1 cellular context compared by ENCODE assay signal in genomic region chr1:21801100-21801499, GRCh38.
TF ChIP-seq lines count a peak whose summit lies in the region.

No MANE protein-coding gene starts in this region.

TF ChIP-seq in K562, 482 proteins besides CTCF, POLR2A, EP300 and RAD21 (continued from another document):
- TF ChIP-seq ZNF316 (IDR thresholded peaks at IDR 0.05) (0 out of 2 replicates have a peak, but pooled peaks have one; percentile 12), BHLHE40 (IDR thresholded peaks at IDR 0.05; ENCODE audit: low read length) (no peak), TOE1 (IDR thresholded peaks at IDR 0.05; ENCODE audit: borderline replicate concordance) (no peak), TOE1 (CRISPR knock-in tag; IDR thresholded peaks at IDR 0.05; ENCODE audit: borderline replicate concordance, low read depth) (no peak), ZNF311 (CRISPR knock-in tag; IDR thresholded peaks at IDR 0.05) (no peak), KAT8 (IDR thresholded peaks at IDR 0.05; ENCODE audit: low read depth) (no peak), ESRRB (CRISPR knock-in tag; IDR thresholded peaks at IDR 0.05; ENCODE audit: borderline replicate concordance) (no peak), SMAD1 (IDR thresholded peaks at IDR 0.05; ENCODE audit: low read depth, low read length, partially characterized antibody) (no peak), RBM34 (IDR thresholded peaks at IDR 0.05; ENCODE audit: borderline replicate concordance, insufficient read depth, low read length) (no peak), FOXM1 (IDR thresholded peaks at IDR 0.05; ENCODE audit: low read depth) (no peak), FOXM1 (CRISPR knock-in tag; IDR thresholded peaks at IDR 0.05; ENCODE audit: low read depth) (no peak), PHF20 (IDR thresholded peaks at IDR 0.05; ENCODE audit: partially characterized antibody) (no peak), ZMIZ1 (IDR thresholded peaks at IDR 0.05; ENCODE audit: low read depth in 2 of 2, low read length in 2 of 2) (no peak), ARID1B (IDR thresholded peaks at IDR 0.05) (no peak; the same call in 1 of the 2 replicates), FOS (IDR thresholded peaks at IDR 0.05; ENCODE audit: extremely low read depth, insufficient read length) (no peak), ZBTB17 (CRISPR knock-in tag; IDR thresholded peaks at IDR 0.05) (no peak), MEF2D (tag; conservative IDR thresholded peaks at IDR 0.05; ENCODE audit: low read depth) (no peak), ARID3A (IDR thresholded peaks at IDR 0.05; ENCODE audit: borderline replicate concordance, low read depth, low read length) (no peak), ZNF12 (CRISPR knock-in tag; IDR thresholded peaks at IDR 0.05) (no peak), GTF2B (IDR thresholded peaks at IDR 0.05; ENCODE audit: extremely low read depth, insufficient read length) (no peak), XRCC4 (IDR thresholded peaks at IDR 0.05; ENCODE audit: extremely low read depth, insufficient read depth, insufficient read length) (no peak), ETS2 (tag; IDR thresholded peaks at IDR 0.05; ENCODE audit: borderline replicate concordance, poor library complexity, severe bottlenecking) (no peak), IRF1 (CRISPR knock-in tag; IDR thresholded peaks at IDR 0.05; ENCODE audit: borderline replicate concordance) (no peak), C11orf30 (IDR thresholded peaks at IDR 0.05; ENCODE audit: low read depth) (peak; percentile 27; the same call in 1 of the 2 replicates), ATF3 (IDR thresholded peaks at IDR 0.05) (peak; percentile 78), ATF3 (CRISPR knock-in tag; conservative IDR thresholded peaks at IDR 0.05) (no peak), SMARCA4 (IDR thresholded peaks at IDR 0.05) (0 out of 2 replicates have a peak, but pooled peaks have one; percentile 17), FOXA3 (CRISPR knock-in tag; conservative IDR thresholded peaks at IDR 0.05 in 1 of 2, IDR thresholded peaks at IDR 0.05 in 1 of 2) (peak; percentile 33 to 86; a peak in 1 of 4 replicates), PRMT5 (CRISPR knock-in tag; IDR thresholded peaks at IDR 0.05) (no peak), FOXK2 (conservative IDR thresholded peaks at IDR 0.05 in 1 of 2, IDR thresholded peaks at IDR 0.05 in 1 of 2; ENCODE audit: low read depth in 2 of 2) (peak; percentile 58 to 74; a peak in 2 of 4 replicates)
TF ChIP-seq in K562: peak in this region for 9.
